In genomic region chr14:22883191-22883976, GRCh38 we compare ENCODE assay signal across 10 cellular contexts. TPM values are rescaled to one million over a fixed set of nuclear protein-coding genes. Genes with fewer than 3 reads are reported as not detected.
DNase-seq lines count a peak whose midpoint lies in the region; ATAC-seq and TF ChIP-seq lines count a peak whose summit lies in the region.
"Had no signal": no experiment of that assay in that cellular context is flagged by ENCODE, and none has a peak within 500 bp of the region (broad histone marks: within the 10 kb centered on the region; RNA-seq: fewer than 3 reads in every experiment).

Gene REM2 (plus strand): TSS chr14:22883222. CDS start chr14:22883288, 66 bp downstream.

- WGBS in body of pancreas, 2 donors: 28 to 36% methylated on average over 5 to 14 of the region's 14 CpGs

- peak within 1 kb of the TSS; percentile 99 for H3K27ac Mint-ChIP-seq in nephron progenitor cell
- H3K27ac Mint-ChIP-seq: activated CD8-positive, alpha-beta memory T cell treated with anti-CD3 and anti-CD28 coated beads, Interleukin-2, amount 10 ng/mL, durations not matched to agents 7 days and 5 days had no signal

- H3K36me3 Mint-ChIP-seq in nephron progenitor cell (ENCODE audit: low read depth): peaks cover 3% of the 10 kb centered on the region
- H3K36me3 Mint-ChIP-seq: activated CD8-positive, alpha-beta memory T cell treated with anti-CD3 and anti-CD28 coated beads, Interleukin-2, amount 10 ng/mL, durations not matched to agents 7 days and 5 days had no signal

- H3K4me3 ChIP-seq in body of pancreas: no peak within 1 kb of the TSS
- H3K4me3 ChIP-seq: left lung had no signal

- intact Hi-C loops in body of pancreas (cut with DNase I): no loop called here

- in situ Hi-C loops in G401 (cut with HindIII; ENCODE audit: low sequenced_read_pairs) (no loop called here), GM13977 (cut with MboI; ENCODE audit: low pct_unique_long_range_greater_than_20kb, low sequenced_read_pairs, unreplicated experiment) (no loop called here)

- H3K27me3 Mint-ChIP-seq in nephron progenitor cell (ENCODE audit: low read depth, poor library complexity): peaks cover 4% of the 10 kb centered on the region

- H3K4me1 Mint-ChIP-seq in nephron progenitor cell: peaks cover 72% of the 10 kb centered on the region

- DNase-seq in G401 (ENCODE audit: low spot score): peak; percentile 36
- peak; percentile 92 for DNase-seq in NCI-H146 (lab: John Stamatoyannopoulos, UW)
- peak in 1 of 4 donors; percentile 24 for DNase-seq in body of pancreas
- DNase-seq in nephron progenitor cell: peak; percentile 20
- DNase-seq in cerebellar nuclear complex (lab: John Stamatoyannopoulos, UW): no peak
- DNase-seq in GM13977 (ENCODE audit: low spot score): no peak
- DNase-seq in activated effector memory CD4-positive, alpha-beta T cell treated with Interleukin-2 at 50 U/mL for 16 hours: no peak
- DNase-seq: activated CD8-positive, alpha-beta memory T cell treated with anti-CD3 and anti-CD28 coated beads, Interleukin-2, amount 10 ng/mL, durations not matched to agents 7 days and 5 days; left lung had no signal

- ATAC-seq in body of pancreas: no peak
- no peak for ATAC-seq in HG03039 (IDR thresholded peaks at IDR 0.05; ENCODE audit: unreplicated experiment)
- ATAC-seq: activated CD8-positive, alpha-beta memory T cell treated with anti-CD3 and anti-CD28 coated beads, Interleukin-2, amount 10 ng/mL, durations not matched to agents 7 days and 5 days had no signal

- no peaks in the 10 kb centered on the region for H3K27me3 ChIP-seq in body of pancreas

- H3K9me3 ChIP-seq in body of pancreas: no peaks in the 10 kb centered on the region
- H3K9me3 ChIP-seq: left lung had no signal

- H3K4me1 ChIP-seq in body of pancreas: peaks cover 36% of the 10 kb centered on the region

- peak within 1 kb of the TSS in 3 of 4 donors; percentile 18 to 47 (median 33) for H3K27ac ChIP-seq in body of pancreas
- H3K27ac ChIP-seq: left lung had no signal

- TF ChIP-seq CTCF in body of pancreas (IDR thresholded peaks at IDR 0.05) (no peak), nephron progenitor cell (IDR thresholded peaks at IDR 0.05) (no peak), GM13977 (IDR thresholded peaks at IDR 0.05; ENCODE audit: extremely low read depth, insufficient read depth, missing control alignments) (no peak)

- H3K9me3 Mint-ChIP-seq in nephron progenitor cell: no peaks in the 10 kb centered on the region

- H3K36me3 ChIP-seq in body of pancreas (replicated peaks in 1 of 2; ENCODE audit: insufficient read depth in 1 of 2, low read depth in 2 of 2): no peaks in the 10 kb centered on the region

- TF ChIP-seq POLR2A in body of pancreas (IDR thresholded peaks at IDR 0.05): no peak

- H3K4me3 Mint-ChIP-seq in nephron progenitor cell: peak within 1 kb of the TSS; percentile 94
- H3K4me3 Mint-ChIP-seq: activated CD8-positive, alpha-beta memory T cell treated with anti-CD3 and anti-CD28 coated beads, Interleukin-2, amount 10 ng/mL, durations not matched to agents 7 days and 5 days had no signal

RNA-seq across cellular contexts. Expression of gene REM2, which starts in this region (rescaled TPM):
- total RNA-seq in G401 (2014; rRNA removed; shearing (Covaris generic)): not detected in 2 replicates
- not detected for total RNA-seq in body of pancreas

Comparison
In these comparisons a context has a peak if more than half of its experiments do, and no peak if none do; other contexts are left out.
1. Peak in DNase-seq in G401; RNA of the gene not detected or under 1 TPM.
2. DNase-seq: peak in NCI-H146 (single experiment) and nephron progenitor cell (single experiment); none in cerebellar nuclear complex (0 of 2), GM13977 (single experiment) and activated effector memory CD4-positive, alpha-beta T cell treated with Interleukin-2 at 50 U/mL for 16 hours (single experiment).